Comparison of ENCODE assay signal across 1 cellular context in the genomic region with DNA sequence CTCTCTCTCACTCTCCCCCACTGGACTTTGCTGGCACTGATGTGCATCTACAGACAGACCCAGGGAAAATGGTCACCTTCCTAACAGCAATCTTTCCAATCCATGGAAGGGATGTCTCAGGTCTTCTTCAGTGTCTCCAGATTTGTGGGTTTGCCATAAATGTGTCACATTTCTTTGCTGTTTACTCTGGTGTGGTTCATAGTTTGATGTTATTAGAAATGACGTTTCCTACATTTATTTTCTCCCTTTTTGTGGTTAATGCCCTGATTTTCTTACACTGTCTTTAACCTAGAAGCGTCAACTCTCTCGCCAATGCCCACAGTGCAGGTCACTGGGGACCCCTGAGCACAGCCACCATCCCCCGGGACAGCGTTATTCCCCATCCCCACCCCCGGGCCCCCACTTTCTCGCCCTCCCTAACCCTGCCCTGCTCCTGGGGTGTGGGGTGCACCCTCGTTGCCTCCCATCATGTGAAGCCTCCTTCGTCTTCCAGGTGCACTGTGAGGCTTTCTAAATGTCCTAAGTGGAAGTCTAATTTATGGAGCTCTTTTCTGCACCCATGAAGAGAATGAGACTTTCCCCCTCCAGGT.
TF ChIP-seq lines count a peak whose summit lies in the region.

No MANE protein-coding gene starts in this region.

TF ChIP-seq in GM23338, 12 proteins besides CTCF, POLR2A, EP300 and RAD21 (continued from another document):
- no peak for TF ChIP-seq EZH2phosphoT487 (IDR thresholded peaks at IDR 0.05; ENCODE audit: unreplicated experiment)
- TF ChIP-seq POLR2AphosphoS5 (IDR thresholded peaks at IDR 0.05; ENCODE audit: low read depth), result no peak
- TF ChIP-seq, protein P1, sequence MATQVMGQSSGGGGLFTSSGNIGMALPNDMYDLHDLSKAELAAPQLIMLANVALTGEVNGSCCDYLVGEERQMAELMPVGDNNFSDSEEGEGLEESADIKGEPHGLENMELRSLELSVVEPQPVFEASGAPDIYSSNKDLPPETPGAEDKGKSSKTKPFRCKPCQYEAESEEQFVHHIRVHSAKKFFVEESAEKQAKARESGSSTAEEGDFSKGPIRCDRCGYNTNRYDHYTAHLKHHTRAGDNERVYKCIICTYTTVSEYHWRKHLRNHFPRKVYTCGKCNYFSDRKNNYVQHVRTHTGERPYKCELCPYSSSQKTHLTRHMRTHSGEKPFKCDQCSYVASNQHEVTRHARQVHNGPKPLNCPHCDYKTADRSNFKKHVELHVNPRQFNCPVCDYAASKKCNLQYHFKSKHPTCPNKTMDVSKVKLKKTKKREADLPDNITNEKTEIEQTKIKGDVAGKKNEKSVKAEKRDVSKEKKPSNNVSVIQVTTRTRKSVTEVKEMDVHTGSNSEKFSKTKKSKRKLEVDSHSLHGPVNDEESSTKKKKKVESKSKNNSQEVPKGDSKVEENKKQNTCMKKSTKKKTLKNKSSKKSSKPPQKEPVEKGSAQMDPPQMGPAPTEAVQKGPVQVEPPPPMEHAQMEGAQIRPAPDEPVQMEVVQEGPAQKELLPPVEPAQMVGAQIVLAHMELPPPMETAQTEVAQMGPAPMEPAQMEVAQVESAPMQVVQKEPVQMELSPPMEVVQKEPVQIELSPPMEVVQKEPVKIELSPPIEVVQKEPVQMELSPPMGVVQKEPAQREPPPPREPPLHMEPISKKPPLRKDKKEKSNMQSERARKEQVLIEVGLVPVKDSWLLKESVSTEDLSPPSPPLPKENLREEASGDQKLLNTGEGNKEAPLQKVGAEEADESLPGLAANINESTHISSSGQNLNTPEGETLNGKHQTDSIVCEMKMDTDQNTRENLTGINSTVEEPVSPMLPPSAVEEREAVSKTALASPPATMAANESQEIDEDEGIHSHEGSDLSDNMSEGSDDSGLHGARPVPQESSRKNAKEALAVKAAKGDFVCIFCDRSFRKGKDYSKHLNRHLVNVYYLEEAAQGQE (IDR thresholded peaks at IDR 0.05; ENCODE audit: unreplicated experiment), result no peak
- TF ChIP-seq STAT1 (IDR thresholded peaks at IDR 0.05; ENCODE audit: unreplicated experiment), result no peak
- TF ChIP-seq ZNF114 (CRISPR knock-in tag; IDR thresholded peaks at IDR 0.05), result no peak
